ENCODE assay signal across 8 cellular contexts in the genomic region with DNA sequence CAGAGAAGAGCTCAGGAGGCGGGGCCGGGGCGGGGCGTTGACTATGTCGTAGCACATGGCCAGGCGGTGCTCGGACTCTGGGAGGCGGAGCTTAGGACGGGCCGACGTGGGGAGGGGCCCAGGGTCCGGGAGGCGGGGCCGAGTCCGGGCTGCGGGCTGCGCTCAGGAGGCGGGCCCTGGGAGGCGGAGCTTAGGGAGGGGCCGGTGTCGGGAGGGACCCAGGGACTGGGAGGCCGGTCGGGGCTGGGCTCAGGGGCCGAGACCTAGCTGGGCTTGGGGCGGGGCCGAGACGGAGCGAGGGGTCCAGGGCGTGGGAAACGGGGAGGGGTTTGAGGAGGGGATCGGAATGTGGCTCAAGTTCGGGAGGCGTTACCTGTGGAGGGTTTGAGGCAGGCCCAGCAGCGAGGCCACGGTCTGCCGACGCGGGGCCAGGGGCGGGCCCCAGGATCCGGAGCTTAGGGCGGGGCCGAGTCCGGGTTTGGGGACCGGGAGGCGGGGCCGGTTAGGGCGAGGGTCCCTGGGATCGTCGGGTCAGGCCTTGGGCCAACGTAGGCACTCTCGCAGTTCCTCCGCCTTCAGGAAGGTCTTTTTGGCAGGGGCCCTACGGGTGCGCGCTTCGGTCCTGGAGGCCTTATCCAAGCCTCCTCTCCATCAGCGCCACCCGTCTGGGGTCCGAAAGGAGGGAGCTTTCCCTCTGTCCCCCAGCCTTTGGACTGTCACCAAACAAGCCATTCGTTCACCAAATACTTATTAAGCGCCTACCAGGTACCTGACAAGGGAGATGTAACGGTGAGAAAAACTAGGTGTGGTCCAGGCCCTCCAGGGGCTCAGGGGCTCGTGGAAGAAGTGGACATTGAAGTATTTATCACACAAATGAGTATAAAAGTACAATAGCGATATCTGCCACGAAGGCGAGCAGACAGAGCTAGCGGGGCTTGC. TPM values are rescaled to one million over a fixed set of nuclear protein-coding genes. Genes with fewer than 3 reads are reported as not detected.
DNase-seq lines count a peak whose midpoint lies in the region; ATAC-seq and TF ChIP-seq lines count a peak whose summit lies in the region.
"Not testable (repeated sequence)": the region's sequence is repeated elsewhere in the genome, so short reads cannot be mapped to it uniquely, and the experiment has no call there.

No MANE protein-coding gene starts in this region.

- DNase-seq in LHCN-M2 (ENCODE audit: low read depth) (peak; percentile 28), T follicular helper cell (ENCODE audit: low read depth) (peak; percentile 93), fibroblast of the aortic adventitia (ENCODE audit: low read depth) (peak; percentile 59)
- peak; percentile 96 for DNase-seq in activated naive CD4-positive, alpha-beta T cell treated with anti-CD3 and anti-CD28 coated beads, Interleukin-2, amount 50 U/mL, for 16 hours
- DNase-seq in stimulated activated CD4-positive, alpha-beta T cell treated with anti-CD3 and anti-CD28 coated beads, TNF-alpha, amount 100 ng/mL, for 48 hours (ENCODE audit: low read depth in 3 of 3) = peak; percentile 41 to 58 (median 56)

- not testable (repeated sequence) for H3K4me1 ChIP-seq in BLaER1; mucosa of rectum (ENCODE audit: control insufficient read depth in 2 of 2, insufficient read depth in 2 of 2, low read length in 2 of 2)

- H3K9me3 ChIP-seq in BLaER1; mucosa of rectum (ENCODE audit: control insufficient read depth in 2 of 2, low read length in 2 of 2): not testable (repeated sequence)

- H3K9ac ChIP-seq in BLaER1 (peak overlapping the region; percentile 61; the same call in 1 of the 2 replicates), mucosa of rectum (ENCODE audit: low read depth in 1 of 2, low read length in 2 of 2) (peak overlapping the region; percentile 52 to 68)

- H3K4me2 ChIP-seq in BLaER1 = peak overlapping the region; percentile 87

- not testable (repeated sequence) for H3K27ac ChIP-seq in BLaER1
- H3K27ac ChIP-seq in mucosa of rectum (ENCODE audit: low read depth in 2 of 2, low read length in 2 of 2) = peak overlapping the region; percentile 74 to 79

- H3K36me3 ChIP-seq in BLaER1; mucosa of rectum (ENCODE audit: control insufficient read depth in 2 of 2, insufficient read depth in 2 of 2, low read length in 2 of 2): not testable (repeated sequence)

- H3K27me3 ChIP-seq in BLaER1; mucosa of rectum (ENCODE audit: control insufficient read depth in 2 of 2, insufficient read depth in 2 of 2, low read length in 2 of 2): not testable (repeated sequence)

- ATAC-seq in GM21723 (IDR thresholded peaks at IDR 0.05; ENCODE audit: unreplicated experiment) = peak; percentile 88

- TF ChIP-seq CTCF in fibroblast of the aortic adventitia (IDR thresholded peaks at IDR 0.05; ENCODE audit: insufficient read depth, low read length) = not testable (repeated sequence)

- peak overlapping the region; percentile 79 for H3K4me3 ChIP-seq in BLaER1
- H3K4me3 ChIP-seq in fibroblast of the aortic adventitia (ENCODE audit: low read depth, low read length) = peak overlapping the region; percentile 66
- peak overlapping the region; percentile 73 to 74 for H3K4me3 ChIP-seq in mucosa of rectum (ENCODE audit: low read length in 2 of 2)

- not testable (repeated sequence) for H4K20me1 ChIP-seq in BLaER1

RNA-seq across cellular contexts. Expression of gene EEF2KMT, which starts 0.9 kb away (rescaled TPM):
- total RNA-seq in LHCN-M2 (2014; rRNA removed) (26.1 and 30.0 TPM in 2 replicates), fibroblast of the aortic adventitia (ENCODE audit: low replicate concordance) (2.2 and 13.1 TPM in 2 replicates)
- 14.9 TPM for polyA plus RNA-seq in LHCN-M2 (2012)

RNA-seq across cellular contexts. Expression of gene ALG1, which starts 26.8 kb away (rescaled TPM):
- total RNA-seq in LHCN-M2 (2014; rRNA removed) (33.2 and 75.0 TPM in 2 replicates), fibroblast of the aortic adventitia (ENCODE audit: low replicate concordance) (32.9 and 37.7 TPM in 2 replicates)
- polyA plus RNA-seq in LHCN-M2 (2012) = 25.6 TPM

RNA-seq across cellular contexts. Expression of gene C16orf89, which starts 32.7 kb away (rescaled TPM):
- total RNA-seq in LHCN-M2 (2014; rRNA removed) (0.26 TPM in 1 of 2 replicates, not detected in the other), fibroblast of the aortic adventitia (ENCODE audit: low replicate concordance) (1.6 and 4.6 TPM in 2 replicates)
- polyA plus RNA-seq in LHCN-M2 (2012) = not detected

Comparison
In these comparisons a context has a peak if more than half of its experiments do, and no peak if none do; other contexts are left out.
1. DNase-seq: peak in every context shown above with its lines; median percentile 96 in activated naive CD4-positive, alpha-beta T cell treated with anti-CD3 and anti-CD28 coated beads, Interleukin-2, amount 50 U/mL, for 16 hours; 93 in T follicular helper cell; 59 in fibroblast of the aortic adventitia; 56 in stimulated activated CD4-positive, alpha-beta T cell treated with anti-CD3 and anti-CD28 coated beads, TNF-alpha, amount 100 ng/mL, for 48 hours; 28 in LHCN-M2.